13 cellular contexts compared by ENCODE assay signal in the genomic region with DNA sequence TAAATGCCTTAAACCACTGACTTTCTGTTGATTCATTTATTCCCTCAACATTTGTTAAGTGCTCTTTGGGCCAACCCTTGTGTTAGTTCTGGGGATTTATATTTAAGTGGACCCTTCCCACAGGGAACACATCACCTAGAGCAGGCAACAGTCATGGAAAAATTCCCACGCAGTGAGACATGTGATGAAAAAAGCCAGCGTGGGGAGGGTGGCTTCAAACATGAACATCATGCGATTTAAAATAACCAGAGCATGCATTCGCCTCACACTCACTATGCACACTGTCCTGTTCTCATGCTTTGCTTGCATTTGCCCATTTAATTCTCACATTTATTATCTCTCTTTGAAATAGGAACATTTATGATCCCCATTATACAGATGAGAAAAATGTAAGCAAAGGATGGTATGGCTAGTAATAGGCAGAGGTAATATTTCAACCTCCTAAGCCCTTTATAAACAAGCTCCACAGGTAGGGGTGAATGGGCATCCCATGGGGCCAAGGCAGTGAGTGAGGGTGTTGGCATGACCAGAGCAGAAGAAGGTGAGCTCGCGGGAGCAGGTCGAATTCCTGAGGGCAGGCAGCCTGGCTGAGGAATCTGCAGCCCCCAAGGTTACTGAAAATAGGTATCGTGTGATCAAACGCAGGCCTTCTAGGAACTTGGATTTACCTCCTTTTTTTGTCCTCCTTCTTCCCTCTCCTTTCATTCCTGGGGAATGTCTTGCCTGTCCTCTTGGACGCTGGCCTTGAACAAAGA.
DNase-seq lines count a peak whose midpoint lies in the region; ATAC-seq and TF ChIP-seq lines count a peak whose summit lies in the region.
"Had no signal": no experiment of that assay in that cellular context is flagged by ENCODE, and none has a peak within 500 bp of the region (broad histone marks: within the 10 kb centered on the region; RNA-seq: fewer than 3 reads in every experiment).

No MANE protein-coding gene starts in this region.

- no peak overlapping the region for H3K27ac ChIP-seq in coronary artery
- H3K27ac ChIP-seq: 22Rv1 had no signal

- no peak for ATAC-seq in natural killer cell treated with Interleukin-12 subunit alpha and Interleukin-12 subunit beta and Interleukin-15 and Interleukin-18, amount 100 ng/mL, for 72 hours
- ATAC-seq in natural killer cell: no peak
- no peak for ATAC-seq in GM18858 (IDR thresholded peaks at IDR 0.05; ENCODE audit: unreplicated experiment)

- no peak overlapping the region for H3K4me3 ChIP-seq in coronary artery

- H3K27ac Mint-ChIP-seq in natural killer cell treated with Interleukin-12 subunit alpha and Interleukin-12 subunit beta and Interleukin-15 and Interleukin-18, amount 100 ng/mL, for 72 hours: no peak overlapping the region
- H3K27ac Mint-ChIP-seq in natural killer cell: no peak overlapping the region
- no peak overlapping the region for H3K27ac Mint-ChIP-seq in osteocyte (ENCODE audit: unreplicated experiment)
- H3K27ac Mint-ChIP-seq: CD4-positive, alpha-beta T cell had no signal

- DNase-seq in natural killer cell treated with Interleukin-12 subunit alpha and Interleukin-12 subunit beta and Interleukin-15 and Interleukin-18, amount 100 ng/mL, for 72 hours (ENCODE audit: low spot score): peak; percentile 25
- no peak for DNase-seq in natural killer cell
- DNase-seq in islet precursor cell: peak; percentile 22
- DNase-seq in osteocyte (ENCODE audit: extremely low spot score, unreplicated experiment): peak; percentile 73
- DNase-seq in activated CD4-positive, alpha-beta T cell treated with anti-CD3 and anti-CD28 coated beads for 48 hours: no peak
- no peak for DNase-seq in NCI-H2171 (lab: John Stamatoyannopoulos, UW)
- DNase-seq in coronary artery (ENCODE audit: low spot score): no peak
- DNase-seq: C1 segment of cervical spinal cord; Calu3; CD4-positive, alpha-beta T cell; DMS 273 treated with DMSO at 0.1 percent for 48 hours had no signal

- no peaks in the 10 kb centered on the region for H3K36me3 Mint-ChIP-seq in natural killer cell treated with Interleukin-12 subunit alpha and Interleukin-12 subunit beta and Interleukin-15 and Interleukin-18, amount 100 ng/mL, for 72 hours
- no peaks in the 10 kb centered on the region for H3K36me3 Mint-ChIP-seq in natural killer cell
- no peaks in the 10 kb centered on the region for H3K36me3 Mint-ChIP-seq in osteocyte (ENCODE audit: unreplicated experiment)

- TF ChIP-seq CTCF in natural killer cell (IDR thresholded peaks at IDR 0.05): no peak
- no peak for TF ChIP-seq CTCF in osteocyte (IDR thresholded peaks at IDR 0.05)
- no peak for TF ChIP-seq CTCF in coronary artery (IDR thresholded peaks at IDR 0.05)

- H3K4me1 Mint-ChIP-seq in natural killer cell treated with Interleukin-12 subunit alpha and Interleukin-12 subunit beta and Interleukin-15 and Interleukin-18, amount 100 ng/mL, for 72 hours (ENCODE audit: low read depth in 2 of 2): no peaks in the 10 kb centered on the region
- H3K4me1 Mint-ChIP-seq in natural killer cell (no peaks in the 10 kb centered on the region), osteocyte (ENCODE audit: unreplicated experiment) (no peaks in the 10 kb centered on the region)

- intact Hi-C loops in natural killer cell (cut with micrococcal nuclease): no loop called here

- no peak overlapping the region for H3K4me3 Mint-ChIP-seq in natural killer cell treated with Interleukin-12 subunit alpha and Interleukin-12 subunit beta and Interleukin-15 and Interleukin-18, amount 100 ng/mL, for 72 hours
- no peak overlapping the region for H3K4me3 Mint-ChIP-seq in natural killer cell
- no peak overlapping the region for H3K4me3 Mint-ChIP-seq in osteocyte (ENCODE audit: unreplicated experiment)
- H3K4me3 Mint-ChIP-seq: CD4-positive, alpha-beta T cell had no signal

- peaks cover 11 to 17% of the 10 kb centered on the region in 2 donors for H3K27me3 Mint-ChIP-seq in natural killer cell treated with Interleukin-12 subunit alpha and Interleukin-12 subunit beta and Interleukin-15 and Interleukin-18, amount 100 ng/mL, for 72 hours
- H3K27me3 Mint-ChIP-seq in natural killer cell (ENCODE audit: low read depth in 2 of 2) (peaks cover 0 to 3% of the 10 kb centered on the region in 2 donors), osteocyte (ENCODE audit: unreplicated experiment) (no peaks in the 10 kb centered on the region)

- H3K9me3 Mint-ChIP-seq in natural killer cell treated with Interleukin-12 subunit alpha and Interleukin-12 subunit beta and Interleukin-15 and Interleukin-18, amount 100 ng/mL, for 72 hours: no peaks in the 10 kb centered on the region
- H3K9me3 Mint-ChIP-seq in natural killer cell: peaks cover 0 to 2% of the 10 kb centered on the region in 2 donors
- H3K9me3 Mint-ChIP-seq in osteocyte (ENCODE audit: unreplicated experiment): peaks cover 5% of the 10 kb centered on the region
- H3K9me3 Mint-ChIP-seq: CD4-positive, alpha-beta T cell had no signal

Comparison
In these comparisons a context has a peak if more than half of its experiments do, and no peak if none do; other contexts are left out.
1. DNase-seq: peak in natural killer cell treated with Interleukin-12 subunit alpha and Interleukin-12 subunit beta and Interleukin-15 and Interleukin-18, amount 100 ng/mL, for 72 hours (single experiment), islet precursor cell (single experiment) and osteocyte (single experiment); none in natural killer cell (single experiment), activated CD4-positive, alpha-beta T cell treated with anti-CD3 and anti-CD28 coated beads for 48 hours (single experiment), NCI-H2171 (single experiment) and coronary artery (single experiment).